Comparison of ENCODE assay signal across 21 cellular contexts in the genomic region with DNA sequence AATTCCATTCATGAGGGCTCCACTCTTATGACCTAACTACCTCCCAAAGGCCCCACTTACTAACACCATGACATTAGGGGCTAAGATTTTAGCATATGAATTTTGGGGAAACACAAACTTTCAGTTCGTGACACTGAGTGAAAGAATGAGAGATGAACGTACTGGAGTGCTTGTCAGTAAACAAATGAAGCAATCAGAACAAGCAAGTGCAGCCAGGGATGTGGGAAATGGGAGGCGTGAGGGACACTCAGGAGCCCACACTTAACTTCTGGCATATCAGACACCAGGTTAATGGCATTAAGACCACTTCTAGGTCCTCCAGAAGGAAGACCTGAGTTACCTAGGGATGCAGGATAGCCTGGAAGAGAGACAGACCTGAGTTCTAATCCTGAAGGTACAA. TPM values are rescaled to one million over a fixed set of nuclear protein-coding genes. Genes with fewer than 3 reads are reported as not detected.
DNase-seq lines count a peak whose midpoint lies in the region; ATAC-seq and FAIRE-seq lines count a peak whose summit lies in the region.
"Had no signal": no experiment of that assay in that cellular context is flagged by ENCODE, and none has a peak within 500 bp of the region (broad histone marks: within the 10 kb centered on the region; RNA-seq: fewer than 3 reads in every experiment).

No MANE protein-coding gene starts in this region.

- peaks cover 8% of the 10 kb centered on the region for H3K36me3 Mint-ChIP-seq in activated naive CD4-positive, alpha-beta T cell treated with anti-CD3 and anti-CD28 coated beads, Interleukin-2, amount 50 U/mL, for 24 hours
- H3K36me3 Mint-ChIP-seq in activated T-helper 1 cell treated with anti-CD3 and anti-CD28 coated beads, Interleukin-12 subunit alpha, Interleukin-12 subunit beta, Interleukin-2, Interleukin-4 antibody, amounts not matched to agents 30 ng/mL and 10 ng/mL and 1 ng/mL, durations not matched to agents 14 hours and 24 hours and 36 hours (ENCODE audit: low read depth) = peaks cover 4% of the 10 kb centered on the region
- H3K36me3 Mint-ChIP-seq in stimulated activated memory B cell treated with anti-CD40 and anti-IgM and Interleukin-4, amounts not matched to agents 10 μg/mL and 1 μg/mL and 100 μg/mL, for 72 hours = peaks cover 9% of the 10 kb centered on the region
- H3K36me3 Mint-ChIP-seq: WTC11 had no signal

- H3K4me3 Mint-ChIP-seq in activated naive CD4-positive, alpha-beta T cell treated with anti-CD3 and anti-CD28 coated beads, Interleukin-2, amount 50 U/mL, for 24 hours = peak overlapping the region; percentile 51
- H3K4me3 Mint-ChIP-seq in activated T-helper 1 cell treated with anti-CD3 and anti-CD28 coated beads, Interleukin-12 subunit alpha, Interleukin-12 subunit beta, Interleukin-2, Interleukin-4 antibody, amounts not matched to agents 30 ng/mL and 10 ng/mL and 1 ng/mL, durations not matched to agents 14 hours and 24 hours and 36 hours = peak overlapping the region; percentile 43
- H3K4me3 Mint-ChIP-seq in stimulated activated memory B cell treated with anti-CD40 and anti-IgM and Interleukin-4, amounts not matched to agents 10 μg/mL and 1 μg/mL and 100 μg/mL, for 72 hours = peak overlapping the region; percentile 54
- H3K4me3 Mint-ChIP-seq: WTC11 had no signal

- FAIRE-seq in GM18507 (lab: Jason Lieb, UNC) (peak; percentile 64), small intestine (lab: Jason Lieb, UNC) (no peak)
- FAIRE-seq: bronchial epithelial cell had no signal

- H3K36me3 ChIP-seq in small intestine (ENCODE audit: control insufficient read depth in 2 of 2, insufficient read depth in 2 of 2, low read length in 2 of 2) = no peaks in the 10 kb centered on the region
- H3K36me3 ChIP-seq: adrenal gland, left ventricle myocardium inferior, thyroid gland had no signal

- peaks cover 65% of the 10 kb centered on the region for H3K4me1 Mint-ChIP-seq in activated naive CD4-positive, alpha-beta T cell treated with anti-CD3 and anti-CD28 coated beads, Interleukin-2, amount 50 U/mL, for 24 hours
- peaks cover 65% of the 10 kb centered on the region for H3K4me1 Mint-ChIP-seq in activated T-helper 1 cell treated with anti-CD3 and anti-CD28 coated beads, Interleukin-12 subunit alpha, Interleukin-12 subunit beta, Interleukin-2, Interleukin-4 antibody, amounts not matched to agents 30 ng/mL and 10 ng/mL and 1 ng/mL, durations not matched to agents 14 hours and 24 hours and 36 hours (ENCODE audit: low read depth)
- H3K4me1 Mint-ChIP-seq in stimulated activated memory B cell treated with anti-CD40 and anti-IgM and Interleukin-4, amounts not matched to agents 10 μg/mL and 1 μg/mL and 100 μg/mL, for 72 hours = peaks cover 67% of the 10 kb centered on the region

- intact Hi-C loops in activated T-helper 1 cell treated with anti-CD3 and anti-CD28 coated beads, Interleukin-12 subunit alpha, Interleukin-12 subunit beta, Interleukin-2, Interleukin-4 antibody, amounts not matched to agents 30 ng/mL and 10 ng/mL and 1 ng/mL, durations not matched to agents 14 hours and 24 hours and 36 hours (cut with micrococcal nuclease) = loop anchor here (5.0 kb wide), 1 partner anchor 313 kb away; no protein-coding TSS in a partner anchor

- no peaks in the 10 kb centered on the region for H3K9me3 ChIP-seq in small intestine (ENCODE audit: control insufficient read depth, low read depth)
- H3K9me3 ChIP-seq: adrenal gland, left ventricle myocardium inferior, thyroid gland had no signal

- no peaks in the 10 kb centered on the region for H3K9me3 Mint-ChIP-seq in activated naive CD4-positive, alpha-beta T cell treated with anti-CD3 and anti-CD28 coated beads, Interleukin-2, amount 50 U/mL, for 24 hours
- no peaks in the 10 kb centered on the region for H3K9me3 Mint-ChIP-seq in activated T-helper 1 cell treated with anti-CD3 and anti-CD28 coated beads, Interleukin-12 subunit alpha, Interleukin-12 subunit beta, Interleukin-2, Interleukin-4 antibody, amounts not matched to agents 30 ng/mL and 10 ng/mL and 1 ng/mL, durations not matched to agents 14 hours and 24 hours and 36 hours
- H3K9me3 Mint-ChIP-seq in stimulated activated memory B cell treated with anti-CD40 and anti-IgM and Interleukin-4, amounts not matched to agents 10 μg/mL and 1 μg/mL and 100 μg/mL, for 72 hours = no peaks in the 10 kb centered on the region
- H3K9me3 Mint-ChIP-seq: WTC11 had no signal

- no peaks in the 10 kb centered on the region for H3K4me1 ChIP-seq in small intestine (ENCODE audit: control insufficient read depth in 2 of 2, insufficient read depth in 1 of 2, low read depth in 1 of 2, low read length in 1 of 2)

- no peaks in the 10 kb centered on the region for H3K27me3 ChIP-seq in small intestine (ENCODE audit: control insufficient read depth in 2 of 2, insufficient read depth in 2 of 2, low read length in 2 of 2)
- H3K27me3 ChIP-seq: adrenal gland, thyroid gland had no signal

- peak overlapping the region; percentile 84 for H3K27ac Mint-ChIP-seq in activated naive CD4-positive, alpha-beta T cell treated with anti-CD3 and anti-CD28 coated beads, Interleukin-2, amount 50 U/mL, for 24 hours
- H3K27ac Mint-ChIP-seq in activated T-helper 1 cell treated with anti-CD3 and anti-CD28 coated beads, Interleukin-12 subunit alpha, Interleukin-12 subunit beta, Interleukin-2, Interleukin-4 antibody, amounts not matched to agents 30 ng/mL and 10 ng/mL and 1 ng/mL, durations not matched to agents 14 hours and 24 hours and 36 hours = peak overlapping the region; percentile 80
- peak overlapping the region; percentile 99 for H3K27ac Mint-ChIP-seq in stimulated activated memory B cell treated with anti-CD40 and anti-IgM and Interleukin-4, amounts not matched to agents 10 μg/mL and 1 μg/mL and 100 μg/mL, for 72 hours
- H3K27ac Mint-ChIP-seq: WTC11 had no signal

- no peak overlapping the region for H3K27ac ChIP-seq in small intestine (ENCODE audit: low read depth in 1 of 2, low read length in 1 of 2)
- H3K27ac ChIP-seq: adrenal gland, left ventricle myocardium inferior, thyroid gland had no signal

- 58 to 72% (median 63%) methylated on average over 3 of the region's 3 CpGs for WGBS in small intestine, 3 donors

- ATAC-seq in stimulated activated memory B cell treated with anti-CD40 and anti-IgM and Interleukin-4, amounts not matched to agents 10 μg/mL and 1 μg/mL and 100 μg/mL, for 72 hours = peak; percentile 42
- ATAC-seq: Right ventricle myocardium inferior, WTC11 had no signal

- no peaks in the 10 kb centered on the region for H3K27me3 Mint-ChIP-seq in activated naive CD4-positive, alpha-beta T cell treated with anti-CD3 and anti-CD28 coated beads, Interleukin-2, amount 50 U/mL, for 24 hours
- no peaks in the 10 kb centered on the region for H3K27me3 Mint-ChIP-seq in activated T-helper 1 cell treated with anti-CD3 and anti-CD28 coated beads, Interleukin-12 subunit alpha, Interleukin-12 subunit beta, Interleukin-2, Interleukin-4 antibody, amounts not matched to agents 30 ng/mL and 10 ng/mL and 1 ng/mL, durations not matched to agents 14 hours and 24 hours and 36 hours (ENCODE audit: insufficient read depth)
- H3K27me3 Mint-ChIP-seq in stimulated activated memory B cell treated with anti-CD40 and anti-IgM and Interleukin-4, amounts not matched to agents 10 μg/mL and 1 μg/mL and 100 μg/mL, for 72 hours = no peaks in the 10 kb centered on the region

- no peak overlapping the region for H3K4me3 ChIP-seq in small intestine (ENCODE audit: low read depth in 1 of 2, low read length in 2 of 2)
- H3K4me3 ChIP-seq: adrenal gland, left ventricle myocardium inferior, thyroid gland had no signal

- no peak for DNase-seq in activated naive CD4-positive, alpha-beta T cell (lab: John Stamatoyannopoulos, UW)
- no peak for DNase-seq in GM18507 (ENCODE audit: extremely low spot score, insufficient read length, low read depth)
- DNase-seq in activated T-helper 1 cell treated with anti-CD3 and anti-CD28 coated beads, Interleukin-12 subunit alpha, Interleukin-12 subunit beta, Interleukin-2, Interleukin-4 antibody, amounts not matched to agents 30 ng/mL and 10 ng/mL and 1 ng/mL, durations not matched to agents 14 hours and 24 hours and 36 hours (ENCODE audit: low spot score) = no peak
- DNase-seq in occipital lobe (lab: John Stamatoyannopoulos, UW) = no peak
- no peak for DNase-seq in small intestine
- DNase-seq: activated CD8-positive, alpha-beta memory T cell treated with anti-CD3 and anti-CD28 coated beads, Interleukin-2, amount 50 U/mL, for 4 hours; adrenal gland; COR-L47; cortex of kidney; head of caudate nucleus; left ventricle myocardium inferior; MM.1S; NCI-H146; NCI-H2171; NCI-H526 treated with DMSO at 0.1 percent for 48 hours; thyroid gland had no signal

RNA-seq across cellular contexts. Expression of a gene that starts 2.3 kb away (rescaled TPM):
- 114 and 136 TPM in 2 replicates for total RNA-seq in activated T-helper 1 cell treated with anti-CD3 and anti-CD28 coated beads, Interleukin-12 subunit alpha, Interleukin-12 subunit beta, Interleukin-2, Interleukin-4 antibody, amounts not matched to agents 30 ng/mL and 10 ng/mL and 1 ng/mL, durations not matched to agents 14 hours and 24 hours and 36 hours
- total RNA-seq in occipital lobe = 7.0 TPM
- 1 to 10 TPM in 2 of 3 donors, under 1 TPM in 1; 0.67 to 5.1 (median 4.7) TPM for polyA plus RNA-seq in small intestine

Comparison
In these comparisons a context has a peak if more than half of its experiments do, and no peak if none do; other contexts are left out.
1. RNA of a gene that starts 2.3 kb away (total RNA-seq): 114 to 136 TPM in activated T-helper 1 cell treated with anti-CD3 and anti-CD28 coated beads, Interleukin-12 subunit alpha, Interleukin-12 subunit beta, Interleukin-2, Interleukin-4 antibody, amounts not matched to agents 30 ng/mL and 10 ng/mL and 1 ng/mL, durations not matched to agents 14 hours and 24 hours and 36 hours; 7.0 TPM in occipital lobe (single experiment); every median in the first group is over 10 times any median in the second.
2. Peak in every context shown above with its lines, with median percentiles within 50 percentile points of each other: H3K27ac Mint-ChIP-seq and H3K4me3 Mint-ChIP-seq.